Comparison of ENCODE assay signal across 18 cellular contexts in genomic region chr1:45355683-45356082, GRCh38. TPM values are rescaled to one million over a fixed set of nuclear protein-coding genes. Genes with fewer than 3 reads are reported as not detected.
DNase-seq lines count a peak whose midpoint lies in the region; ATAC-seq, FAIRE-seq and TF ChIP-seq lines count a peak whose summit lies in the region.
"Had no signal": no experiment of that assay in that cellular context is flagged by ENCODE, and none has a peak within 500 bp of the region (broad histone marks: within the 10 kb centered on the region; RNA-seq: fewer than 3 reads in every experiment).

No MANE protein-coding gene starts in this region.

- in situ Hi-C loops in IMR-90 (cut with MboI; ENCODE audit: low sequenced_read_pairs) = loop anchor here (5.0 kb wide), 1 partner anchor 217 kb away; no protein-coding TSS in a partner anchor

- no peaks in the 10 kb centered on the region for H3K36me3 ChIP-seq in IMR-90 (ENCODE audit: control insufficient read depth, insufficient read depth, low read length)
- H3K36me3 ChIP-seq in bronchial epithelial cell (ENCODE audit: control insufficient read depth, insufficient read depth, low read length) = no peaks in the 10 kb centered on the region
- H3K36me3 ChIP-seq: HAP-1 had no signal

- 40% methylated on average over 2 of the region's 2 CpGs; no CpG with 5 or more reads in 1 of the 2 experiments for WGBS in IMR-90 (ENCODE audit: extremely low coverage in 2 of 2, insufficient read length in 1 of 2), 2 experiments

- no peaks in the 10 kb centered on the region for H3K9me3 ChIP-seq in IMR-90 (ENCODE audit: control insufficient read depth, insufficient read depth, low read length)
- H3K9me3 ChIP-seq: BLaER1 treated with 17β-estradiol and CSF1 and Interleukin-3, amounts not matched to agents 10 nM and 100 nM; HAP-1 had no signal

- TF ChIP-seq RAD21 in IMR-90 (IDR thresholded peaks at IDR 0.05; ENCODE audit: low read length) = no peak

- DNase-seq in ELR (ENCODE audit: low read depth) (peak; percentile 8), IMR-90 (peak; percentile 16), bronchial epithelial cell (ENCODE audit: low read depth) (peak; percentile 52), lung microvascular endothelial cell (ENCODE audit: low read depth in 2 of 2) (peak; percentile 24 to 38), T1000 (lab: John Stamatoyannopoulos, UW) (no peak), amniotic stem cell (lab: John Stamatoyannopoulos, UW) (no peak)
- DNase-seq: CD8-positive, alpha-beta memory T cell; DMS79; NCI-H1105; NCI-H1694; NCI-H2081 treated with DMSO at 0.1 percent for 48 hours; RPMI8226; SIG-M5 had no signal

- H3K56ac ChIP-seq in IMR-90 (ENCODE audit: extremely low read depth, insufficient read depth, low read length) = no peak overlapping the region

- H3K27ac ChIP-seq in IMR-90 (ENCODE audit: insufficient read depth, low read length) = no peak overlapping the region
- H3K27ac ChIP-seq: BLaER1 treated with 17β-estradiol and CSF1 and Interleukin-3, amounts not matched to agents 10 nM and 100 nM had no signal

- H2BK15ac ChIP-seq in IMR-90 (ENCODE audit: low read depth, low read length) = no peak overlapping the region

- no TSS peak for BruUV-seq in IMR-90 (replicated peaks; lab: Mats Ljungman, UMichigan)

- H2BK5ac ChIP-seq in IMR-90 (ENCODE audit: low read depth, low read length, poor library complexity, severe bottlenecking) = no peak overlapping the region

- dilution Hi-C loops in IMR-90 (cut with HindIII; ENCODE audit: low sequenced_read_pairs, unreplicated experiment) = no loop called here

- intact Hi-C loops in IMR-90 (cut with micrococcal nuclease) = no loop called here

- CTCF ChIA-PET in IMR-90 (lab: Yijun Ruan, JAX) = interaction anchor here (0.6 to 8.1 kb wide), 3 partner anchors 11 to 249 kb away, joined by 3 to 95 read pairs (median 4); partner anchors contain the start of gene TESK2

- no peak for ATAC-seq in IMR-90 (ENCODE audit: low read depth)
- no peak for ATAC-seq in GM18505 (IDR thresholded peaks at IDR 0.05; ENCODE audit: unreplicated experiment)
- no peak for ATAC-seq in GM19023 (IDR thresholded peaks at IDR 0.05; ENCODE audit: unreplicated experiment)

- H3K4me1 ChIP-seq in IMR-90 (ENCODE audit: control insufficient read depth, insufficient read depth, low read length) = no peaks in the 10 kb centered on the region; the same call in 1 of the 2 replicates

- no peak overlapping the region for H3K9ac ChIP-seq in IMR-90 (ENCODE audit: low read depth, low read length)
- H3K9ac ChIP-seq: BLaER1 treated with 17β-estradiol and CSF1 and Interleukin-3, amounts not matched to agents 10 nM and 100 nM had no signal

- H3K23ac ChIP-seq in IMR-90 (ENCODE audit: low read depth, low read length) = no peak overlapping the region

- no peaks in the 10 kb centered on the region for H3K27me3 ChIP-seq in IMR-90 (ENCODE audit: control insufficient read depth, insufficient read depth, low read length)
- no peaks in the 10 kb centered on the region for H3K27me3 ChIP-seq in bronchial epithelial cell (ENCODE audit: control insufficient read depth, insufficient read depth, low read length)
- H3K27me3 ChIP-seq: BLaER1 treated with 17β-estradiol and CSF1 and Interleukin-3, amounts not matched to agents 10 nM and 100 nM had no signal

- H4K5ac ChIP-seq in IMR-90 (ENCODE audit: low read depth, low read length) = no peak overlapping the region

- H4K91ac ChIP-seq in IMR-90 (ENCODE audit: insufficient read depth, low read depth, low read length) = no peak overlapping the region

- TF ChIP-seq POLR2A in IMR-90 (IDR thresholded peaks at IDR 0.05; ENCODE audit: low read depth, low read length) (no peak), GM18505 (IDR thresholded peaks at IDR 0.05; ENCODE audit: borderline replicate concordance, extremely low read depth, insufficient read depth, insufficient read length) (no peak)

- TF ChIP-seq CTCF in IMR-90 (conservative IDR thresholded peaks at IDR 0.05; ENCODE audit: low read depth, low read length) (no peak), bronchial epithelial cell (IDR thresholded peaks at IDR 0.05; ENCODE audit: insufficient read depth, low read length, severe bottlenecking) (no peak)

- no peak overlapping the region for H2AK5ac ChIP-seq in IMR-90 (ENCODE audit: low read depth, low read length)

- H3K9me1 ChIP-seq in IMR-90 (ENCODE audit: insufficient read depth, low read length) = no peaks in the 10 kb centered on the region

- no peak overlapping the region for H3K4me3 ChIP-seq in IMR-90 (ENCODE audit: insufficient read depth, low read depth, low read length)
- H3K4me3 ChIP-seq in bronchial epithelial cell (ENCODE audit: low read depth, low read length) = no peak overlapping the region
- H3K4me3 ChIP-seq: BLaER1 treated with 17β-estradiol and CSF1 and Interleukin-3, amounts not matched to agents 10 nM and 100 nM; HAP-1 had no signal

- H2BK120ac ChIP-seq in IMR-90 (ENCODE audit: low read depth, low read length) = no peak overlapping the region

- no peak overlapping the region for H3K14ac ChIP-seq in IMR-90 (replicated peaks; ENCODE audit: low read depth, low read length)

- H4K8ac ChIP-seq in IMR-90 (ENCODE audit: low read depth in 2 of 2, low read length in 2 of 2) = no peak overlapping the region

- no peak overlapping the region for H3K4me2 ChIP-seq in IMR-90 (ENCODE audit: low read depth, low read length)
- H3K4me2 ChIP-seq: BLaER1 treated with 17β-estradiol and CSF1 and Interleukin-3, amounts not matched to agents 10 nM and 100 nM had no signal

- POLR2A ChIA-PET in IMR-90 (lab: Charles Lee; ENCODE audit: unreplicated experiment) = no interaction called here

- no peaks in the 10 kb centered on the region for H3K79me1 ChIP-seq in IMR-90 (ENCODE audit: low read depth in 1 of 2, low read length in 2 of 2)

- H2AK9ac ChIP-seq in IMR-90 (replicated peaks; ENCODE audit: low read depth, low read length, poor library complexity) = no peak overlapping the region

- no peaks in the 10 kb centered on the region for H4K20me1 ChIP-seq in IMR-90 (ENCODE audit: insufficient read depth, low read length)
- H4K20me1 ChIP-seq: BLaER1 treated with 17β-estradiol and CSF1 and Interleukin-3, amounts not matched to agents 10 nM and 100 nM had no signal

- no peak for FAIRE-seq in bronchial epithelial cell (lab: Jason Lieb, UNC)

- no peak overlapping the region for H2BK20ac ChIP-seq in IMR-90 (ENCODE audit: low read depth, low read length)

- no peak overlapping the region for H3K4ac ChIP-seq in IMR-90 (ENCODE audit: low read depth, low read length)

- no peak overlapping the region for H2AFZ ChIP-seq in IMR-90 (replicated peaks; ENCODE audit: low read length, poor library complexity)

- H3K18ac ChIP-seq in IMR-90 (ENCODE audit: low read depth, low read length) = no peak overlapping the region

TF ChIP-seq in IMR-90, 13 proteins besides CTCF, POLR2A, EP300 and RAD21:
- no peak for TF ChIP-seq NFE2L2 (IDR thresholded peaks at IDR 0.05; ENCODE audit: low read depth, low read length)
- TF ChIP-seq ELK1 (IDR thresholded peaks at IDR 0.05; ENCODE audit: borderline replicate concordance, low read depth, low read length) = no peak
TF ChIP-seq in IMR-90: peak in this region for 0.

RNA-seq across cellular contexts. Expression of gene MUTYH, which starts 15.4 kb away (rescaled TPM):
- total RNA-seq in IMR-90 (2012; rRNA removed) = 8.9 and 9.1 TPM in 2 replicates
- polyA plus RNA-seq in IMR-90 (2012; rRNA removed) = 14.3 and 14.6 TPM in 2 replicates
- polyA plus RNA-seq in IMR-90 (2012; cell fraction: cytosol; rRNA removed) = 7.2 and 8.2 TPM in 2 replicates
- 43.0 and 103 TPM in 2 replicates for polyA plus RNA-seq in IMR-90 (2012; cell fraction: nucleus; rRNA removed; ENCODE audit: low replicate concordance)
- total RNA-seq in bronchial epithelial cell = 20.2 and 20.5 TPM in 2 replicates
- total RNA-seq in lung microvascular endothelial cell = 5.9 and 7.3 TPM in 2 replicates

RNA-seq across cellular contexts. Expression of gene TOE1, which starts 15.7 kb away (rescaled TPM):
- 18.6 and 18.9 TPM in 2 replicates for total RNA-seq in IMR-90 (2012; rRNA removed)
- polyA plus RNA-seq in IMR-90 (2012; rRNA removed) = 15.5 and 16.8 TPM in 2 replicates
- polyA plus RNA-seq in IMR-90 (2012; cell fraction: cytosol; rRNA removed) = 9.0 and 11.3 TPM in 2 replicates
- polyA plus RNA-seq in IMR-90 (2012; cell fraction: nucleus; rRNA removed; ENCODE audit: low replicate concordance) = 16.8 and 18.9 TPM in 2 replicates
- total RNA-seq in bronchial epithelial cell = 5.2 and 9.5 TPM in 2 replicates
- total RNA-seq in lung microvascular endothelial cell = 12.9 and 13.5 TPM in 2 replicates

RNA-seq across cellular contexts. Expression of gene HPDL, which starts 29.0 kb away (rescaled TPM):
- total RNA-seq in IMR-90 (2012; rRNA removed) (0.54 and 0.56 TPM in 2 replicates), bronchial epithelial cell (under 0.01 and 0.53 TPM in 2 replicates), lung microvascular endothelial cell (0.60 and 1.3 TPM in 2 replicates)
- 1.1 and 1.5 TPM in 2 replicates for polyA plus RNA-seq in IMR-90 (2012; rRNA removed)
- 1.1 and 1.5 TPM in 2 replicates for polyA plus RNA-seq in IMR-90 (2012; cell fraction: cytosol; rRNA removed)
- polyA plus RNA-seq in IMR-90 (2012; cell fraction: nucleus; rRNA removed; ENCODE audit: low replicate concordance) = 0.44 and 1.0 TPM in 2 replicates
- total RNA-seq: G401 had no signal

Comparison
In these comparisons a context has a peak if more than half of its experiments do, and no peak if none do; other contexts are left out.
1. DNase-seq: peak in ELR (single experiment), IMR-90 (single experiment), bronchial epithelial cell (single experiment) and lung microvascular endothelial cell (2 of 2); none in T1000 (single experiment) and amniotic stem cell (single experiment).